Comparison of ENCODE assay signal across 13 cellular contexts in the genomic region with DNA sequence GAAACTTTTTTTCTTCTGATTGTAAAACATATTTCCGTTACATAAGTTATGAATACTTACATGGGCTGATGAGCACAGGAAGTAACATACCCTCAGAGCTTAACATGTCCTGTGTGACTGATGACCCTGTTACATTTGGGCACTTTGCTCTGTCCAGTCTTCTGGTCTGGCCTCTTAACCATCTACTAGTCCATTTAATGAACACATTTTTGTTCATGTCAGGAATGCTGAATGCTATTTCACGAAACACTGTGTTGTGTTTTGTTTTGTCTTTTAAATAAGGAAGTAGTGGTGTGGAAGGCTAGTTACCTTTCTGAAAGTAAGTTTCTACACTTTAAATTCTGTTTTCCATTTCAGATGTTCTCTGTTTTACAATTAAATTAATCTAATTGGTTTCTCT.
DNase-seq lines count a peak whose midpoint lies in the region; ATAC-seq and TF ChIP-seq lines count a peak whose summit lies in the region.
"Had no signal": no experiment of that assay in that cellular context is flagged by ENCODE, and none has a peak within 500 bp of the region (broad histone marks: within the 10 kb centered on the region; RNA-seq: fewer than 3 reads in every experiment).

No MANE protein-coding gene starts in this region.

- WGBS in testis, 2 donors: 69 to 71% methylated on average over 2 of the region's 2 CpGs

- in situ Hi-C loops in HAP-1 (cut with MboI; ENCODE audit: low sequenced_read_pairs): no loop called here

- peaks cover 30 to 74% (median 55%) of the 10 kb centered on the region in 11 experiments for H3K36me3 ChIP-seq in BLaER1 treated with 17β-estradiol and CSF1 and Interleukin-3, amounts not matched to agents 10 nM and 100 nM
- H3K36me3 ChIP-seq in OCI-LY7 (ENCODE audit: insufficient read depth, low read length) (peaks cover 61% of the 10 kb centered on the region), HAP-1 (replicated peaks) (peaks cover 32% of the 10 kb centered on the region), testis (ENCODE audit: low read depth, missing control alignments) (no peaks in the 10 kb centered on the region)
- H3K36me3 ChIP-seq: thyroid gland had no signal

- H3K9me2 ChIP-seq in OCI-LY7 (ENCODE audit: insufficient read depth, low read length): no peaks in the 10 kb centered on the region

- H3K4me3 ChIP-seq in BLaER1 treated with 17β-estradiol and CSF1 and Interleukin-3, amounts not matched to agents 10 nM and 100 nM: no peak overlapping the region; a peak in 1 of 20 replicates
- H3K4me3 ChIP-seq in OCI-LY7 (ENCODE audit: low read depth, low read length, poor library complexity, severe bottlenecking) (peak overlapping the region; percentile 59), HAP-1 (no peak overlapping the region), testis (no peak overlapping the region)
- H3K4me3 ChIP-seq: SJCRH30, skin epidermis, thyroid gland had no signal

- peak overlapping the region in 8 of 11 experiments; percentile 1 to 44 (median 25); a peak in 9 of 22 replicates for H3K27ac ChIP-seq in BLaER1 treated with 17β-estradiol and CSF1 and Interleukin-3, amounts not matched to agents 10 nM and 100 nM
- H3K27ac ChIP-seq in OCI-LY7 (ENCODE audit: low read depth, low read length, poor library complexity, severe bottlenecking) (peak overlapping the region; percentile 96), testis (no peak overlapping the region)
- H3K27ac ChIP-seq: SJCRH30, thyroid gland had no signal

- no peaks in the 10 kb centered on the region for H3K27me3 ChIP-seq in BLaER1 treated with 17β-estradiol and CSF1 and Interleukin-3, amounts not matched to agents 10 nM and 100 nM
- H3K27me3 ChIP-seq in HAP-1 (ENCODE audit: low read depth) (no peaks in the 10 kb centered on the region), testis (no peaks in the 10 kb centered on the region)
- H3K27me3 ChIP-seq: SJCRH30, thyroid gland had no signal

- DNase-seq in OCI-LY7 (ENCODE audit: low spot score) (peak; percentile 68), NCI-H187 treated with DMSO at 0.1 percent for 48 hours (lab: John Stamatoyannopoulos, UW) (no peak), HAP-1 (ENCODE audit: low spot score in 2 of 2) (no peak), NCI-H69 (lab: John Stamatoyannopoulos, UW) (no peak), testis (no peak)
- DNase-seq: C1 segment of cervical spinal cord, NCI-H1092, SJCRH30, thyroid gland had no signal

- H3K9ac ChIP-seq in BLaER1 treated with 17β-estradiol and CSF1 and Interleukin-3, amounts not matched to agents 10 nM and 100 nM: peak overlapping the region in 2 of 11 experiments; percentile 7 to 17; a peak in 1 of 22 replicates

- no TSS peak for BruUV-seq in OCI-LY7 (replicated peaks; lab: Mats Ljungman, UMichigan)

- peaks cover 37 to 58% (median 55%) of the 10 kb centered on the region in 10 experiments for H3K4me1 ChIP-seq in BLaER1 treated with 17β-estradiol and CSF1 and Interleukin-3, amounts not matched to agents 10 nM and 100 nM
- peaks cover 100% of the 10 kb centered on the region for H3K4me1 ChIP-seq in OCI-LY7 (ENCODE audit: insufficient read depth, low read length, poor library complexity, severe bottlenecking)
- H3K4me1 ChIP-seq in HAP-1: peaks cover 8% of the 10 kb centered on the region
- no peaks in the 10 kb centered on the region for H3K4me1 ChIP-seq in testis
- H3K4me1 ChIP-seq: SJCRH30, thyroid gland had no signal

- POLR2A ChIA-PET in OCI-LY7 (lab: Charles Lee): interaction anchor here (0.5 to 3.9 kb wide), 5 partner anchors 12 to 116 kb away, joined by 3 to 37 read pairs (median 4); no protein-coding TSS in a partner anchor

- no peak for TF ChIP-seq POLR2A in testis (IDR thresholded peaks at IDR 0.05)

- ATAC-seq in GM19324 (IDR thresholded peaks at IDR 0.05; ENCODE audit: low FRiP score, unreplicated experiment): peak; percentile 53
- peak; percentile 65 for ATAC-seq in HG02938 (IDR thresholded peaks at IDR 0.05; ENCODE audit: unreplicated experiment)

- CTCF ChIA-PET in OCI-LY7 (lab: Charles Lee; ENCODE audit: unreplicated experiment): no interaction called here

- TF ChIP-seq CTCF in OCI-LY7 (conservative IDR thresholded peaks at IDR 0.05; ENCODE audit: low read length) (no peak), testis (IDR thresholded peaks at IDR 0.05) (no peak)

- H3K79me2 ChIP-seq in OCI-LY7 (ENCODE audit: insufficient read depth, low read depth, low read length): peaks cover 96% of the 10 kb centered on the region

- peak overlapping the region; percentile 45 to 84 (median 59); a peak in 21 of 22 replicates for H3K4me2 ChIP-seq in BLaER1 treated with 17β-estradiol and CSF1 and Interleukin-3, amounts not matched to agents 10 nM and 100 nM
- H3K4me2 ChIP-seq in OCI-LY7 (ENCODE audit: low read length): peak overlapping the region; percentile 94

- H2AFZ ChIP-seq in OCI-LY7 (ENCODE audit: low read length): no peak overlapping the region

- intact Hi-C loops in OCI-LY7 (cut with micrococcal nuclease; ENCODE audit: unreplicated experiment): loop anchor here (1.0 to 5.0 kb wide), 3 partner anchors 12 to 425 kb away; partner anchors contain the start of genes INSIG1 and RBM33
- intact Hi-C loops in testis (cut with DNase I; ENCODE audit: low total_unique reads): no loop called here

- H3K9me3 ChIP-seq in BLaER1 treated with 17β-estradiol and CSF1 and Interleukin-3, amounts not matched to agents 10 nM and 100 nM (replicated peaks in 1 of 11): no peaks in the 10 kb centered on the region
- H3K9me3 ChIP-seq in OCI-LY7 (ENCODE audit: low read length) (no peaks in the 10 kb centered on the region), HAP-1 (no peaks in the 10 kb centered on the region), testis (no peaks in the 10 kb centered on the region)
- H3K9me3 ChIP-seq: SJCRH30, thyroid gland had no signal

- H4K20me1 ChIP-seq in BLaER1 treated with 17β-estradiol and CSF1 and Interleukin-3, amounts not matched to agents 10 nM and 100 nM: peaks cover 46 to 99% (median 76%) of the 10 kb centered on the region in 11 experiments; a peak in 21 of 22 replicates
- H4K20me1 ChIP-seq in OCI-LY7 (ENCODE audit: insufficient read depth, low read length): no peaks in the 10 kb centered on the region

Comparison
In these comparisons a context has a peak if more than half of its experiments do, and no peak if none do; other contexts are left out.
1. H3K27ac ChIP-seq: peak in BLaER1 treated with 17β-estradiol and CSF1 and Interleukin-3, amounts not matched to agents 10 nM and 100 nM (8 of 11) and OCI-LY7 (single experiment); none in testis (0 of 2).